In the genomic region with DNA sequence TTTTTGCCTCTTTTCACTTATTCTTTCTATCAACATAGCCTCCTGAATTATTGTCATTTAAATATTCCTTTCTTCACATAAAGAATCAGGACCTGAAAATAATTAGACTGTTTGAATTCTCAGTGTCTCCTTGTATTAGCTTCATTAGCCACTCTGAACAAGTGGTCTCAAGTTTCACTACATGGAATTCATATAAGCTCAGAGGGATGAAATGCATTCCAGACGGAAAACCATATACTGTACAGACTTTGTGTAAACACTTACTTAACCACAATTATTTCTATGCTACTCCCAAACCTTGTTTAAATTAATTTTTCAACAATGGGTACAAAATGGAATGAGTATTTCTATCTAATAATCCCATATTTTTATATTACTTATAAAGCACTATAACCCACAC, we compare ENCODE assay signal across 14 cellular contexts. TPM values are rescaled to one million over a fixed set of nuclear protein-coding genes. Genes with fewer than 3 reads are reported as not detected.
DNase-seq lines count a peak whose midpoint lies in the region; ATAC-seq and TF ChIP-seq lines count a peak whose summit lies in the region.
"Had no signal": no experiment of that assay in that cellular context is flagged by ENCODE, and none has a peak within 500 bp of the region (broad histone marks: within the 10 kb centered on the region; RNA-seq: fewer than 3 reads in every experiment).

No MANE protein-coding gene starts in this region.

- H2BK12ac ChIP-seq in H9 (ENCODE audit: insufficient read length, low read depth, low read length) = no peak overlapping the region

- H3K9me3 ChIP-seq in H9 (ENCODE audit: control insufficient read depth, low read depth, low read length) (no peaks in the 10 kb centered on the region), parathyroid adenoma (ENCODE audit: control insufficient read depth, low read length) (no peaks in the 10 kb centered on the region)

- H3K27ac Mint-ChIP-seq in H9 (peak overlapping the region in 2 of 3 experiments; percentile 26 to 82; a peak in 1 of 7 replicates), endothelial cell (ENCODE audit: unreplicated experiment) (peak overlapping the region; percentile 49)
- H3K27ac Mint-ChIP-seq: activated CD4-positive, alpha-beta memory T cell treated with anti-CD3 and anti-CD28 coated beads for 36 hours; naive thymus-derived CD8-positive, alpha-beta T cell had no signal

- no peaks in the 10 kb centered on the region for H3K23me2 ChIP-seq in H9 (ENCODE audit: insufficient read length, low read depth, low read length, poor library complexity, severe bottlenecking)

- no peaks in the 10 kb centered on the region for H3K36me3 ChIP-seq in parathyroid adenoma (ENCODE audit: control insufficient read depth, insufficient read depth, low read length)

- DNase-seq in H9 = no peak
- peak; percentile 2 to 23 for DNase-seq in NCI-H526 (lab: John Stamatoyannopoulos, UW)
- DNase-seq in endothelial cell (ENCODE audit: low spot score) = no peak
- DNase-seq in left colon = no peak
- DNase-seq: activated CD4-positive, alpha-beta memory T cell treated with anti-CD3 and anti-CD28 coated beads for 36 hours; H7; kidney; naive thymus-derived CD8-positive, alpha-beta T cell; NCI-H187; T1000 had no signal

- peaks cover 20 to 30% of the 10 kb centered on the region in 2 experiments for H3K4me1 Mint-ChIP-seq in H9
- peaks cover 15% of the 10 kb centered on the region for H3K4me1 Mint-ChIP-seq in endothelial cell (ENCODE audit: unreplicated experiment)
- H3K4me1 Mint-ChIP-seq: naive thymus-derived CD8-positive, alpha-beta T cell had no signal

- H4K20me1 ChIP-seq in H9 (ENCODE audit: control insufficient read depth, insufficient read depth, insufficient read length) = no peaks in the 10 kb centered on the region

- no CpG with 5 or more reads among the region's 1 CpG for WGBS in H9 (ENCODE audit: extremely low coverage, insufficient read length, low lambda C conversion rate)

- no peak overlapping the region for H4K91ac ChIP-seq in H9 (ENCODE audit: insufficient read length, low read depth, low read length)

- no peak overlapping the region for H4K8ac ChIP-seq in H9 (replicated peaks; ENCODE audit: insufficient read length, low read depth, low read length)

- no peaks in the 10 kb centered on the region for H3K79me1 ChIP-seq in H9 (ENCODE audit: insufficient read depth, low read depth, low read length, poor library complexity, severe bottlenecking)

- H3T11ph ChIP-seq in H9 (ENCODE audit: low read length) = no peak overlapping the region

- H4K5ac ChIP-seq in H9 (ENCODE audit: insufficient read length, low read depth, low read length) = no peak overlapping the region

- H3K4me2 ChIP-seq in H9 (ENCODE audit: insufficient read depth, insufficient read length, low read length) = no peak overlapping the region
- no peak overlapping the region for H3K4me2 ChIP-seq in parathyroid adenoma (ENCODE audit: low read length)

- H2AFZ ChIP-seq in H9 (ENCODE audit: low read length) (no peak overlapping the region), parathyroid adenoma (no peak overlapping the region)

- H3K23ac ChIP-seq in H9 (ENCODE audit: insufficient read length, low read depth, low read length) = no peak overlapping the region

- TF ChIP-seq CTCF in H9 (conservative IDR thresholded peaks at IDR 0.05) (no peak), endothelial cell (IDR thresholded peaks at IDR 0.05; ENCODE audit: unreplicated experiment) (no peak), parathyroid adenoma (IDR thresholded peaks at IDR 0.05) (no peak)

- H3K79me2 ChIP-seq in H9 (ENCODE audit: insufficient read depth, low read length) = peaks cover 10% of the 10 kb centered on the region; the same call in 1 of the 2 replicates
- H3K79me2 ChIP-seq in parathyroid adenoma = peaks cover 5% of the 10 kb centered on the region

- no peak overlapping the region for H2BK15ac ChIP-seq in H9 (ENCODE audit: low read depth, low read length)

- H3K27me3 ChIP-seq in H9 (ENCODE audit: insufficient read depth, low read length) (no peaks in the 10 kb centered on the region), parathyroid adenoma (ENCODE audit: control insufficient read depth, insufficient read depth, low read length) (no peaks in the 10 kb centered on the region)

- no peak overlapping the region for H3K56ac ChIP-seq in H9 (ENCODE audit: insufficient read length, low read depth, low read length)

- no peak overlapping the region for H2BK20ac ChIP-seq in H9 (ENCODE audit: low read depth, low read length, poor library complexity, severe bottlenecking)

- H3K4me3 Mint-ChIP-seq in H9 (no peak overlapping the region), endothelial cell (ENCODE audit: unreplicated experiment) (no peak overlapping the region)
- H3K4me3 Mint-ChIP-seq: activated CD4-positive, alpha-beta memory T cell treated with anti-CD3 and anti-CD28 coated beads for 36 hours; naive thymus-derived CD8-positive, alpha-beta T cell had no signal

- H3K14ac ChIP-seq in H9 (ENCODE audit: insufficient read depth, low read length) = no peak overlapping the region

- peaks cover 0 to 3% of the 10 kb centered on the region in 2 experiments; a peak in 1 of 5 replicates for H3K9me3 Mint-ChIP-seq in H9
- H3K9me3 Mint-ChIP-seq in endothelial cell (ENCODE audit: unreplicated experiment) = no peaks in the 10 kb centered on the region
- H3K9me3 Mint-ChIP-seq: activated CD4-positive, alpha-beta memory T cell treated with anti-CD3 and anti-CD28 coated beads for 36 hours; naive thymus-derived CD8-positive, alpha-beta T cell had no signal

- peaks cover 9 to 15% (median 10%) of the 10 kb centered on the region in 3 experiments; a peak in 6 of 7 replicates for H3K36me3 Mint-ChIP-seq in H9 (ENCODE audit: insufficient read depth in 1 of 3, low read depth in 3 of 3)
- peaks cover 4% of the 10 kb centered on the region for H3K36me3 Mint-ChIP-seq in endothelial cell (ENCODE audit: low read depth, unreplicated experiment)
- H3K36me3 Mint-ChIP-seq: activated CD4-positive, alpha-beta memory T cell treated with anti-CD3 and anti-CD28 coated beads for 36 hours; naive thymus-derived CD8-positive, alpha-beta T cell had no signal

- H3K27me3 Mint-ChIP-seq in H9 (ENCODE audit: low read depth) (no peaks in the 10 kb centered on the region), endothelial cell (ENCODE audit: unreplicated experiment) (no peaks in the 10 kb centered on the region)

- H3K9ac ChIP-seq in H9 (ENCODE audit: extremely low read depth, insufficient read length, low read length) (no peak overlapping the region), parathyroid adenoma (no peak overlapping the region)

- H2BK5ac ChIP-seq in H9 (ENCODE audit: insufficient read length, low read length) = no peak overlapping the region

- peaks cover 4% of the 10 kb centered on the region; the same call in 1 of the 2 replicates for H3K4me1 ChIP-seq in H9 (ENCODE audit: insufficient read depth, low read length)
- H3K4me1 ChIP-seq in parathyroid adenoma = peaks cover 9% of the 10 kb centered on the region

- no peak overlapping the region for H2AK5ac ChIP-seq in H9 (ENCODE audit: insufficient read length, low read length)

- H3K4ac ChIP-seq in H9 (ENCODE audit: low read depth, low read length) = no peak overlapping the region

- H3K27ac ChIP-seq in H9 (ENCODE audit: insufficient read length, low read depth, low read length) (no peak overlapping the region), parathyroid adenoma (peak overlapping the region; percentile 21)

- H3K4me3 ChIP-seq in parathyroid adenoma (ENCODE audit: low read depth, low read length) = no peak overlapping the region
- H3K4me3 ChIP-seq: GM12878 had no signal

- ATAC-seq in GM18511 (IDR thresholded peaks at IDR 0.05; ENCODE audit: unreplicated experiment) (no peak), HG02642 (IDR thresholded peaks at IDR 0.05; ENCODE audit: poor library complexity, unreplicated experiment) (no peak), left colon (no peak)
- ATAC-seq: GM12878; naive thymus-derived CD8-positive, alpha-beta T cell had no signal

- H3K18ac ChIP-seq in H9 (ENCODE audit: insufficient read length, low read depth, low read length) = no peak overlapping the region

- intact Hi-C loops in left colon (cut with DNase I, micrococcal nuclease) = no loop called here

- H2BK120ac ChIP-seq in H9 (ENCODE audit: low read depth, low read length, poor library complexity, severe bottlenecking) = no peak overlapping the region

RNA-seq across cellular contexts. Expression of a gene that starts 53.4 kb away (rescaled TPM):
- total RNA-seq in H9 (2021) (33.9 and 37.0 TPM in 2 replicates), endothelial cell (ENCODE audit: unreplicated experiment) (26.3 TPM), left colon (1 to 10 TPM; 1.6 to 2.3 TPM)

Comparison
In these comparisons a context has a peak if more than half of its experiments do, and no peak if none do; other contexts are left out.
1. DNase-seq: peak in NCI-H526 (2 of 2); none in H9 (single experiment), endothelial cell (single experiment) and left colon (0 of 2).